In genomic region chr1:9593492-9594465, GRCh38 we compare ENCODE assay signal across 9 cellular contexts. TPM values are rescaled to one million over a fixed set of nuclear protein-coding genes. Genes with fewer than 3 reads are reported as not detected.
DNase-seq lines count a peak whose midpoint lies in the region; ATAC-seq, FAIRE-seq and TF ChIP-seq lines count a peak whose summit lies in the region.
"Had no signal": no experiment of that assay in that cellular context is flagged by ENCODE, and none has a peak within 500 bp of the region (broad histone marks: within the 10 kb centered on the region; RNA-seq: fewer than 3 reads in every experiment).

No MANE protein-coding gene starts in this region.

- ATAC-seq in gastroesophageal sphincter (peak; percentile 4), pancreas (peak in 3 of 4 donors; percentile 38 to 63 (median 42)), GM21717 (IDR thresholded peaks at IDR 0.05; ENCODE audit: unreplicated experiment) (no peak), HG03045 (IDR thresholded peaks at IDR 0.05; ENCODE audit: unreplicated experiment) (no peak)

- FAIRE-seq in pancreas (lab: Jason Lieb, UNC), result no peak
- FAIRE-seq: endometrium had no signal

- H3K27ac ChIP-seq in gastroesophageal sphincter, result peak overlapping the region in 2 of 4 donors; percentile 35 to 43
- peak overlapping the region in 2 of 4 donors; percentile 36 to 55 for H3K27ac ChIP-seq in pancreas

- no peaks in the 10 kb centered on the region for H3K9me3 Mint-ChIP-seq in activated T-cell treated with anti-CD3 and anti-CD28 coated beads, Interleukin-2, amount 50 U/mL, for 24 hours

- intact Hi-C loops in pancreas (cut with DNase I), result no loop called here

- H3K9me3 ChIP-seq in gastroesophageal sphincter (no peaks in the 10 kb centered on the region), pancreas (no peaks in the 10 kb centered on the region)

- DNase-seq in C1 segment of cervical spinal cord (lab: John Stamatoyannopoulos, UW) (peak in 9 of 14 donors; percentile 10 to 67 (median 28)), H7 (peak; percentile 81), NCI-H345 treated with DMSO at 0.1 percent for 48 hours (lab: John Stamatoyannopoulos, UW; ENCODE audit: unreplicated experiment) (peak; percentile 22), pancreas (peak in 5 of 6 donors; percentile 49 to 74 (median 55))
- no peak for DNase-seq in activated T-cell treated with anti-CD3 and anti-CD28 coated beads, Interleukin-2, amount 50 U/mL, for 24 hours

- TF ChIP-seq CTCF in gastroesophageal sphincter (IDR thresholded peaks at IDR 0.05), result no peak
- TF ChIP-seq CTCF in pancreas (IDR thresholded peaks at IDR 0.05), result no peak

- no peak for TF ChIP-seq POLR2A in gastroesophageal sphincter (IDR thresholded peaks at IDR 0.05)

- no peaks in the 10 kb centered on the region for H3K27me3 ChIP-seq in H7 (ENCODE audit: control insufficient read depth, insufficient read depth, low read length)
- no peaks in the 10 kb centered on the region for H3K27me3 ChIP-seq in gastroesophageal sphincter
- no peaks in the 10 kb centered on the region for H3K27me3 ChIP-seq in pancreas

- H3K27ac Mint-ChIP-seq in activated T-cell treated with anti-CD3 and anti-CD28 coated beads, Interleukin-2, amount 50 U/mL, for 24 hours, result peak overlapping the region; percentile 55

- H3K4me3 ChIP-seq in H7 (ENCODE audit: insufficient read depth, low read depth, low read length) (no peak overlapping the region), gastroesophageal sphincter (no peak overlapping the region), pancreas (no peak overlapping the region)

- H3K36me3 ChIP-seq in H7 (replicated peaks; ENCODE audit: control insufficient read depth, insufficient read depth, low read length) (peaks cover 6% of the 10 kb centered on the region), gastroesophageal sphincter (peaks cover 0 to 23% of the 10 kb centered on the region in 2 donors), pancreas (no peaks in the 10 kb centered on the region)

- H3K4me1 ChIP-seq in gastroesophageal sphincter (peaks cover 0 to 80% (median 15%) of the 10 kb centered on the region in 3 donors), pancreas (peaks cover 0 to 11% (median 3%) of the 10 kb centered on the region in 3 donors)

- H3K4me3 Mint-ChIP-seq in activated T-cell treated with anti-CD3 and anti-CD28 coated beads, Interleukin-2, amount 50 U/mL, for 24 hours, result no peak overlapping the region

- peaks cover 54% of the 10 kb centered on the region for H3K36me3 Mint-ChIP-seq in activated T-cell treated with anti-CD3 and anti-CD28 coated beads, Interleukin-2, amount 50 U/mL, for 24 hours (ENCODE audit: low read depth)

- peaks cover 39% of the 10 kb centered on the region for H3K4me1 Mint-ChIP-seq in activated T-cell treated with anti-CD3 and anti-CD28 coated beads, Interleukin-2, amount 50 U/mL, for 24 hours (ENCODE audit: low read depth)

- WGBS in gastroesophageal sphincter (ENCODE audit: low coverage in 1 of 2), 2 donors, result 65% methylated on average over 2 of the region's 25 CpGs; no CpG with 5 or more reads in 1 of the 2 donors
- WGBS in pancreas, 2 donors, result 72 to 75% methylated on average over 25 of the region's 25 CpGs

- no peak for TF ChIP-seq EP300 in gastroesophageal sphincter (IDR thresholded peaks at IDR 0.05)

- no peaks in the 10 kb centered on the region for H3K27me3 Mint-ChIP-seq in activated T-cell treated with anti-CD3 and anti-CD28 coated beads, Interleukin-2, amount 50 U/mL, for 24 hours

RNA-seq across cellular contexts. Expression of gene TMEM201, which starts 5.1 kb away (rescaled TPM):
- total RNA-seq in H7 (2014; rRNA removed; shearing (Covaris generic)), result 12.9 and 14.9 TPM in 2 replicates
- 1 to 10 TPM; 4.4 to 9.3 (median 5.5) TPM for total RNA-seq in gastroesophageal sphincter
- total RNA-seq in pancreas, result 1 to 10 TPM; 2.9 to 7.0 (median 5.6) TPM
- polyA plus RNA-seq in pancreas, result 1 to 10 TPM; 6.7 to 7.2 TPM

RNA-seq across cellular contexts. Expression of gene SLC25A33, which starts 54.5 kb away (rescaled TPM):
- 17.4 and 23.2 TPM in 2 replicates for total RNA-seq in H7 (2014; rRNA removed; shearing (Covaris generic))
- total RNA-seq in gastroesophageal sphincter, result 10 to 100 TPM in 2 of 4 donors, 1 to 10 TPM in 2; 7.0 to 11.5 (median 10.5) TPM
- total RNA-seq in pancreas, result 1 to 10 TPM; 1.1 to 2.0 (median 1.6) TPM
- polyA plus RNA-seq in pancreas, result 1 to 10 TPM; 1.5 to 2.9 TPM

RNA-seq across cellular contexts. Expression of gene PIK3CD, which starts 57.8 kb away (rescaled TPM):
- 6.9 and 18.1 TPM in 2 replicates for total RNA-seq in H7 (2014; rRNA removed; shearing (Covaris generic))
- total RNA-seq in gastroesophageal sphincter (10 to 100 TPM in 3 of 4 donors, 1 to 10 TPM in 1; 8.2 to 18.2 (median 15.4) TPM), pancreas (10 to 100 TPM in 1 of 6 donors, 1 to 10 TPM in 5; 1.9 to 10.6 (median 2.2) TPM)
- 1 to 10 TPM; 2.4 to 3.8 TPM for polyA plus RNA-seq in pancreas

Comparison
In these comparisons a context has a peak if more than half of its experiments do, and no peak if none do; other contexts are left out.
1. ATAC-seq: peak in gastroesophageal sphincter (single experiment) and pancreas (3 of 4); none in GM21717 (single experiment) and HG03045 (single experiment).